In the genomic region with DNA sequence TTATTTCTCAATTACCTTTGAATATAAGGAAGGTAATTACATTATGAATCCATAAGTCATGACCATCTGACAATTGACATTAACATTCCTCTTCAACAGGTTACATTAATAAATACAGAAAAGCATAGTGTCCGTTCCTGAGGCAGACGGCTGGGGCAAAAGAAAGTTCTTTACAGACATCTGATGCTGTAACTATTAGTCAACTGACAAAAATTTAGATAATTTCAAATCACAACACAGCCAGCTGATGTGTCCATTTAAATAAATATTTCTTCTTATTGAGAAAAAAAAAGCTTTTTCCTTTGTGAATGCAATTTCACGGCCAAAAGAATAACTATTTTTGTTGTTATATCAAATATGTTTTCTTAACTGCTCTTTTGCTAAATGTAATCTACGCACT, we compare ENCODE assay signal across 1 cellular context.
TF ChIP-seq lines count a peak whose summit lies in the region.

No MANE protein-coding gene starts in this region.

TF ChIP-seq in SK-N-SH, 30 proteins besides CTCF, POLR2A, EP300 and RAD21:
- no peak for TF ChIP-seq TCF12 (IDR thresholded peaks at IDR 0.05)
- TF ChIP-seq GABPA (IDR thresholded peaks at IDR 0.05; ENCODE audit: low read depth): no peak
- no peak for TF ChIP-seq RCOR1 (IDR thresholded peaks at IDR 0.05; ENCODE audit: low read length)
- no peak for TF ChIP-seq JUND (IDR thresholded peaks at IDR 0.05)
- no peak for TF ChIP-seq FOSL2 (IDR thresholded peaks at IDR 0.05; ENCODE audit: borderline replicate concordance, low read depth)
